Comparison of ENCODE assay signal across 8 cellular contexts in the genomic region with DNA sequence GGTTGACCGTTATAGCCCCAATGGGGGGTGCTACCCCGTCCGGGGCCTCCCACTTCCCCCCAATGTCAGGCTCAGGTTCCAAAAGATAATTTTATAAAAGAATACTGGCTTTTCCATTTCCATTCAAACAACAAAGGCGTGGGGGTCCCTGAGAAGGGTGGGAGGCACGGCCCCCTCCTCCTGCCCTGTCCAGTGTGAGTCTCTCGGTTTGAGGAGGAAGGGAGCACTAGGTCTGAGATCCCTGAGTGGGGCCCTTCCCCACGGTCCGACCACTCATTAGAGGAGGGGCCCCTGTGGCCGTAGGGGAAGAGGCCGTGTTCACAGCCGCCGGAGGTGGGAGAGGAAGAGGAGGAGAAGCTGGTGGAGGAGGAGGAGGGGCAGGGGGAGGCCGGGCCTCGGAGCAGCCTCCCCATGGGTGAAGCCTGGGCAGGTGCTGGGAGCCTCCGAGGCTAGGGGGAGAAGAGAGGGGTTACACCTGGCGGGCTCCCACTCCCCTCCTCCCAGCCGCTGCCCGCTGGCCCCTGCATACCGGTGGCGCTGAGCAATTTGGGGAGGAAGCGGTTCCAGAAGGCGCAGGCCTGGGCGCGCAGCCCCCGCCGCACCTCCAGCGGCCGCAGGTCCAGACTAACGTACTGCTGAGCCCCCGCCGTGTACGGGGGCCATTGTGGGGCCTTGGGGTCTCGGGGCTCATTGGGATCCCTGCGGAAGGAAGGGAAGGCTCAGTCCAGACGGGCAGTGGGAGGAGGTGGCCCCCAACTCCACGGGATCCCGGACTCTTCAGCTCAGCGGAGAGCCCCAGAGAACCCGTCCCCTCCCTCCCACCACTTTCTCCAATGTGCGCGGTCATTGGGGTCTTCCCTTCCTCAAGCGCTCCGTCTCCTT. TPM values are rescaled to one million over a fixed set of nuclear protein-coding genes. Genes with fewer than 3 reads are reported as not detected.
DNase-seq lines count a peak whose midpoint lies in the region; ATAC-seq, FAIRE-seq and TF ChIP-seq lines count a peak whose summit lies in the region.

No MANE protein-coding gene starts in this region.

- 13 to 18% methylated on average over 43 of the region's 43 CpGs for WGBS in heart right ventricle, 2 donors

- peaks cover 9 to 54% (median 15%) of the 10 kb centered on the region in 7 donors for H3K27me3 ChIP-seq in heart right ventricle

- H3K36me3 ChIP-seq in heart right ventricle, result peaks cover 0 to 30% (median 20%) of the 10 kb centered on the region in 9 donors

- peaks cover 16 to 60% (median 44%) of the 10 kb centered on the region in 9 donors for H3K4me1 ChIP-seq in heart right ventricle

- intact Hi-C loops in heart right ventricle (cut with DNase I), result loop anchor here in 5 of 10 donors (5.0 to 10.0 kb wide), 5 partner anchors 181 to 394 kb away; no protein-coding TSS in a partner anchor

- peak overlapping the region; percentile 33 to 81 (median 71) for H3K4me3 ChIP-seq in heart right ventricle
- peak overlapping the region; percentile 54 for H3K4me3 ChIP-seq in skeletal muscle cell (ENCODE audit: low read depth, low read length)

- DNase-seq in GM19239 (ENCODE audit: insufficient read length, low spot score) (no peak), UCSD-AML1 (lab: John Stamatoyannopoulos, UW; ENCODE audit: unreplicated experiment) (peak; percentile 10), heart right ventricle (no peak), skeletal muscle cell (ENCODE audit: low read depth) (no peak), T1000 (lab: John Stamatoyannopoulos, UW) (no peak), NCI-H510A (lab: John Stamatoyannopoulos, UW) (no peak)

- peak; percentile 21 for FAIRE-seq in GM19239 (lab: Jason Lieb, UNC)

- ATAC-seq in heart right ventricle (peak in 1 of 8 donors; percentile 5), HG02970 (IDR thresholded peaks at IDR 0.05; ENCODE audit: low FRiP score, unreplicated experiment) (no peak), GM21526 (IDR thresholded peaks at IDR 0.05; ENCODE audit: low FRiP score, unreplicated experiment) (no peak)

- TF ChIP-seq CTCF in heart right ventricle (IDR thresholded peaks at IDR 0.05), result no peak

- no peaks in the 10 kb centered on the region for H3K9me3 ChIP-seq in heart right ventricle

- H3K27ac ChIP-seq in heart right ventricle, result peak overlapping the region; percentile 78 to 91 (median 88)

RNA-seq across cellular contexts. Expression of a gene that starts 1.4 kb away (rescaled TPM):
- total RNA-seq in heart right ventricle, result 1 to 10 TPM in 9 of 10 donors, under 1 TPM in 1; 0.99 to 3.3 (median 1.7) TPM
- 1 to 10 TPM; 3.1 to 3.4 TPM for polyA plus RNA-seq in heart right ventricle

RNA-seq across cellular contexts. Expression of a gene that starts 4.8 kb away (rescaled TPM):
- 1 to 10 TPM in 2 of 10 donors, under 1 TPM in 8; 0.27 to 1.1 (median 0.71) TPM for total RNA-seq in heart right ventricle
- polyA plus RNA-seq in heart right ventricle, result under 1 TPM; 0.80 to 0.94 TPM

RNA-seq across cellular contexts. Expression of a gene that starts 16.0 kb away (rescaled TPM):
- total RNA-seq in heart right ventricle, result 10 to 100 TPM; 38.4 to 69.5 (median 49.6) TPM
- polyA plus RNA-seq in heart right ventricle, result 10 to 100 TPM; 47.6 to 67.6 TPM

RNA-seq across cellular contexts. Expression of a gene that starts 23.7 kb away (rescaled TPM):
- 10 to 100 TPM; 13.0 to 23.7 (median 17.7) TPM for total RNA-seq in heart right ventricle
- polyA plus RNA-seq in heart right ventricle, result 10 to 100 TPM; 15.4 to 26.3 TPM

RNA-seq across cellular contexts. Expression of a gene that starts 38.4 kb away (rescaled TPM):
- 10 to 100 TPM in 1 of 10 donors, 1 to 10 TPM in 9; 4.8 to 15.7 (median 6.9) TPM for total RNA-seq in heart right ventricle
- polyA plus RNA-seq in heart right ventricle, result 10 to 100 TPM; 10.2 to 14.0 TPM
